8 cellular contexts compared by ENCODE assay signal in genomic region chr17:48101012-48101720, GRCh38. TPM values are rescaled to one million over a fixed set of nuclear protein-coding genes. Genes with fewer than 3 reads are reported as not detected.
A peak's percentile ranks its signal among the peaks of the same experiment; 100 is the strongest.
DNase-seq lines count a peak whose midpoint lies in the region; ATAC-seq, FAIRE-seq and TF ChIP-seq lines count a peak whose summit lies in the region.

CBX1 (minus strand) TSS chr17:48101478; CDS start chr17:48077004, 24,474 bp downstream.

- intact Hi-C loops in HepG2 (cut with micrococcal nuclease; ENCODE audit: unreplicated experiment): loop anchor here (2.0 kb wide), 1 partner anchor 76 kb away; no protein-coding TSS in a partner anchor

- H3K27me3 ChIP-seq in HepG2 (ENCODE audit: control insufficient read depth in 1 of 2, insufficient read depth in 2 of 2, low read length in 2 of 2): no peaks in the 10 kb centered on the region

- TF ChIP-seq EP300 in HepG2 (IDR thresholded peaks at IDR 0.05; ENCODE audit: low read depth in 2 of 2, low read length in 2 of 2) (peak; percentile 30 to 39; a peak in 1 of 4 replicates), HepG2 (CRISPR knock-in tag; IDR thresholded peaks at IDR 0.05; ENCODE audit: borderline replicate concordance) (peak; percentile 32; the same call in 1 of the 2 replicates)

- H3K27ac ChIP-seq in HepG2 (ENCODE audit: extremely low read length, insufficient read depth, low read length): peak within 1 kb of the TSS; percentile 84

- TF ChIP-seq POLR2A in HepG2 (IDR thresholded peaks at IDR 0.05; ENCODE audit: insufficient read depth in 1 of 2, low read depth in 2 of 2, low read length in 2 of 2): peak; percentile 69 to 91

- peak within 1 kb of the TSS; percentile 20 for H2AFZ ChIP-seq in HepG2 (ENCODE audit: low read length)

- no peaks in the 10 kb centered on the region for H3K36me3 ChIP-seq in HepG2 (replicated peaks in 1 of 2; ENCODE audit: control insufficient read depth in 1 of 2, insufficient read depth in 2 of 2, low read length in 2 of 2)

- peak within 1 kb of the TSS; percentile 72 for H3K4me2 ChIP-seq in HepG2 (ENCODE audit: low read depth, low read length)

- peaks cover 38% of the 10 kb centered on the region for H3K79me2 ChIP-seq in HepG2 (ENCODE audit: insufficient read depth, low read length)

- TSS peak; percentile 44 for BruUV-seq in HepG2 (replicated peaks; lab: Mats Ljungman, UMichigan)

- peak within 1 kb of the TSS; percentile 90 for H3K4me3 ChIP-seq in HepG2 (replicated peaks in 1 of 3; ENCODE audit: insufficient read depth in 1 of 3, low read depth in 2 of 3, low read length in 3 of 3)

- no peaks in the 10 kb centered on the region for H3K9me3 ChIP-seq in HepG2 (ENCODE audit: low read length)

- POLR2A ChIA-PET in HepG2 (lab: Yijun Ruan, JAX): interaction anchor here (1.3 to 2.2 kb wide), 3 partner anchors 15 to 206 kb away, joined by 3 to 19 read pairs (median 6); partner anchors contain the start of genes NFE2L1 and SP2

- H3K4me1 ChIP-seq in HepG2 (ENCODE audit: insufficient read depth, low read length): peaks cover 27% of the 10 kb centered on the region

- in situ Hi-C loops in HepG2 (cut with HindIII; ENCODE audit: extremely low pct_ligation_motif_present, low pct_unique_long_range_greater_than_20kb): no loop called here

- DNase-seq in CD1c-positive myeloid dendritic cell (ENCODE audit: extremely low spot score) (peak; percentile 93), NCI-H774 (lab: John Stamatoyannopoulos, UW) (peak; percentile 99), dermis blood vessel endothelial cell (peak; percentile 97), HepG2 (ENCODE audit: low spot score) (peak; percentile 93)
- peak; percentile 89 to 90 for DNase-seq in activated CD4-positive, alpha-beta T cell treated with anti-CD3 and anti-CD28 coated beads, Interleukin-2, amount 50 U/mL, for 4 hours
- peak; percentile 87 to 92 for DNase-seq in stimulated activated CD4-positive, alpha-beta T cell treated with anti-CD3 and anti-CD28 coated beads, Interleukin-2, amount 100 ng/mL, for 48 hours

- peak within 1 kb of the TSS; percentile 79 for H3K9ac ChIP-seq in HepG2 (ENCODE audit: insufficient read depth, low read depth, low read length)

- 2% methylated on average over 34 of the region's 79 CpGs for WGBS in HepG2 (ENCODE audit: low lambda C conversion rate)

- H4K20me1 ChIP-seq in HepG2 (ENCODE audit: insufficient read depth, low read length): 0 out of 2 replicates have a peak, but pooled peaks cover 3% of the 10 kb centered on the region

- peak; percentile 59 for FAIRE-seq in HepG2 (lab: Jason Lieb, UNC)

- peak; percentile 91 for ATAC-seq in GM19397 (IDR thresholded peaks at IDR 0.05; ENCODE audit: unreplicated experiment)
- peak; percentile 77 for ATAC-seq in HG03565 (IDR thresholded peaks at IDR 0.05; ENCODE audit: unreplicated experiment)
- ATAC-seq in HepG2: peak; percentile 96

- peak; percentile 30 for TF ChIP-seq CTCF in HepG2 (CRISPR knock-in tag; IDR thresholded peaks at IDR 0.05)

- peak; percentile 49; the same call in 1 of the 2 replicates for TF ChIP-seq RAD21 in HepG2 (CRISPR knock-in tag; IDR thresholded peaks at IDR 0.05)

- CTCF ChIA-PET in HepG2 (lab: Yijun Ruan, JAX; ENCODE audit: low intra/inter-chr PET ratio, low total read pairs): no interaction called here

TF ChIP-seq in HepG2, 621 proteins besides CTCF, POLR2A, EP300 and RAD21 (continues in another document):
- TF ChIP-seq ZNF441 (CRISPR knock-in tag; IDR thresholded peaks at IDR 0.05; ENCODE audit: borderline replicate concordance) (peak; percentile 71), ZNF549 (CRISPR knock-in tag; IDR thresholded peaks at IDR 0.05) (peak; percentile 53; the same call in 1 of the 2 replicates), MATR3 (CRISPR knock-in tag; IDR thresholded peaks at IDR 0.05) (no peak), ZUFSP (CRISPR knock-in tag; IDR thresholded peaks at IDR 0.05; ENCODE audit: borderline replicate concordance) (no peak), FOXM1 (CRISPR knock-in tag; IDR thresholded peaks at IDR 0.05) (0 out of 2 replicates have a peak, but pooled peaks have one; percentile 59), GMEB2 (CRISPR knock-in tag; IDR thresholded peaks at IDR 0.05; ENCODE audit: low read depth) (peak; percentile 87), ZNF225 (CRISPR knock-in tag; IDR thresholded peaks at IDR 0.05) (peak; percentile 11; the same call in 1 of the 2 replicates), FOXO4 (CRISPR knock-in tag; conservative IDR thresholded peaks at IDR 0.05) (no peak), ZGPAT (CRISPR knock-in tag; IDR thresholded peaks at IDR 0.05) (peak; percentile 98; the same call in 1 of the 2 replicates), NFE2L1 (CRISPR knock-in tag; IDR thresholded peaks at IDR 0.05; ENCODE audit: borderline replicate concordance) (no peak), RBAK (CRISPR knock-in tag; IDR thresholded peaks at IDR 0.05) (no peak), ZNF772 (CRISPR knock-in tag; IDR thresholded peaks at IDR 0.05) (peak; percentile 98), KLF16 (CRISPR knock-in tag; IDR thresholded peaks at IDR 0.05) (peak in 1 of 2 experiments; percentile 96; a peak in 2 of 4 replicates)

RNA-seq across cellular contexts. Expression of gene CBX1, which starts in this region (rescaled TPM):
- 65.7 and 81.3 TPM in 2 replicates for total RNA-seq in dermis blood vessel endothelial cell
- 108 and 143 TPM in 2 replicates for total RNA-seq in HepG2 (2016; rRNA removed; fragmentation: Illumina TruSeq; extraction: Trizol)
- 16.2 and 17.8 TPM in 2 replicates for total RNA-seq in HepG2 (2016; cell fraction: cytosol; rRNA removed; fragmentation: Illumina TruSeq; extraction: Trizol; ENCODE audit: low read depth)
- total RNA-seq in HepG2 (2016; cell fraction: insoluble cytoplasmic fraction; rRNA removed; fragmentation: Illumina TruSeq; extraction: Trizol): 108 and 140 TPM in 2 replicates
- 67.2 and 72.5 TPM in 2 replicates for total RNA-seq in HepG2 (2016; cell fraction: membrane; rRNA removed; fragmentation: Illumina TruSeq; extraction: Trizol)
- total RNA-seq in HepG2 (2016; cell fraction: nucleus; rRNA removed; fragmentation: Illumina TruSeq; extraction: Trizol): 42.1 and 47.3 TPM in 2 replicates
- polyA plus RNA-seq in HepG2 (2011; rRNA removed): 14.1 and 17.8 TPM in 2 replicates
- 10.3 and 14.7 TPM in 2 replicates for polyA plus RNA-seq in HepG2 (2011; cell fraction: cytosol; rRNA removed)
- polyA plus RNA-seq in HepG2 (2011; cell fraction: nucleus; rRNA removed): 6.8 and 9.2 TPM in 2 replicates
- polyA plus RNA-seq in HepG2 (2012): 50.0 and 59.7 TPM in 2 replicates
- 17.9 and 19.4 TPM in 2 replicates for polyA plus RNA-seq in HepG2 (2016; cell fraction: cytosol; fragmentation: Illumina TruSeq; extraction: Trizol; ENCODE audit: low read depth)
- polyA plus RNA-seq in HepG2 (2016; cell fraction: insoluble cytoplasmic fraction; fragmentation: Illumina TruSeq; extraction: Trizol; ENCODE audit: low read depth): 155 TPM in 2 replicates
- 52.8 TPM in 2 replicates for polyA plus RNA-seq in HepG2 (2016; cell fraction: membrane; fragmentation: Illumina TruSeq; extraction: Trizol; ENCODE audit: low read depth)
- polyA plus RNA-seq in HepG2 (2016; cell fraction: nucleus; fragmentation: Illumina TruSeq; extraction: Trizol; ENCODE audit: insufficient read depth, low read depth): 70.7 and 71.8 TPM in 2 replicates
- 6.5 and 6.7 TPM in 2 replicates for polyA minus RNA-seq in HepG2 (2011; rRNA and poly(A)+ RNA removed; ENCODE audit: low replicate concordance)
- 12.5 and 14.1 TPM in 2 replicates for polyA minus RNA-seq in HepG2 (2011; cell fraction: cytosol; rRNA and poly(A)+ RNA removed)
- polyA minus RNA-seq in HepG2 (2011; cell fraction: nucleus; rRNA and poly(A)+ RNA removed): 9.0 and 9.3 TPM in 2 replicates

Comparison
In these comparisons a context has a peak if more than half of its experiments do, and no peak if none do; other contexts are left out.
1. Peak in every context shown above with its lines: DNase-seq, ATAC-seq, H3K4me3 ChIP-seq and H3K27ac ChIP-seq.